In genomic region chr6:132560087-132560486, GRCh38 we compare ENCODE assay signal across 16 cellular contexts. TPM values are rescaled to one million over a fixed set of nuclear protein-coding genes. Genes with fewer than 3 reads are reported as not detected.
"Had no signal": no experiment of that assay in that cellular context is flagged by ENCODE, and none has a peak within 500 bp of the region (broad histone marks: within the 10 kb centered on the region; RNA-seq: fewer than 3 reads in every experiment).

No MANE protein-coding gene starts in this region.

RNA-seq across cellular contexts. Expression of gene TAAR8, which starts 7.6 kb away (rescaled TPM):
- total RNA-seq: stomach, subcutaneous adipose tissue, suprapubic skin, temporal lobe, testis, thoracic aorta, thyroid gland, tibial nerve, transverse colon, upper lobe of left lung, upper lobe of right lung, ureter, urinary bladder, vagina had no signal
- polyA plus RNA-seq: stomach, thymus, urinary bladder had no signal

RNA-seq across cellular contexts. Expression of gene TAAR6, which starts 10.0 kb away (rescaled TPM):
- total RNA-seq: stomach, subcutaneous adipose tissue, suprapubic skin, temporal lobe, testis, thoracic aorta, thyroid gland, tibial nerve, transverse colon, upper lobe of left lung, upper lobe of right lung, ureter, urinary bladder, uterus, vagina had no signal
- polyA plus RNA-seq: stomach, thymus, urinary bladder had no signal

RNA-seq across cellular contexts. Expression of gene TAAR9, which starts 22.0 kb away (rescaled TPM):
- total RNA-seq: stomach, subcutaneous adipose tissue, suprapubic skin, thoracic aorta, thyroid gland, tibial nerve, transverse colon, upper lobe of left lung, upper lobe of right lung, ureter, urinary bladder, uterus, vagina had no signal
- polyA plus RNA-seq: stomach, thymus, urinary bladder had no signal

RNA-seq across cellular contexts. Expression of gene TAAR5, which starts 29.5 kb away (rescaled TPM):
- total RNA-seq: stomach, subcutaneous adipose tissue, suprapubic skin, temporal lobe, testis, thoracic aorta, thyroid gland, tibial nerve, transverse colon, upper lobe of left lung, upper lobe of right lung, ureter, urinary bladder, uterus, vagina had no signal
- polyA plus RNA-seq: stomach, urinary bladder had no signal
